Comparison of ENCODE assay signal across 8 cellular contexts in genomic region chr1:203486618-203487370, GRCh38. TPM values are rescaled to one million over a fixed set of nuclear protein-coding genes. Genes with fewer than 3 reads are reported as not detected.
DNase-seq lines count a peak whose midpoint lies in the region; ATAC-seq lines count a peak whose summit lies in the region.

No MANE protein-coding gene starts in this region.

- DNase-seq in activated naive CD4-positive, alpha-beta T cell treated with anti-CD3 and anti-CD28 coated beads for 36 hours = no peak
- DNase-seq in activated naive CD4-positive, alpha-beta T cell (lab: John Stamatoyannopoulos, UW) = no peak
- no peak for DNase-seq in central memory CD8-positive, alpha-beta T cell (ENCODE audit: low spot score in 2 of 2)
- no peak for DNase-seq in NCI-H1436 treated with DMSO at 0.1 percent for 48 hours (lab: John Stamatoyannopoulos, UW)
- no peak for DNase-seq in superior temporal gyrus (ENCODE audit: extremely low spot score)

- peak overlapping the region; percentile 67 for H3K4me3 Mint-ChIP-seq in activated naive CD4-positive, alpha-beta T cell treated with anti-CD3 and anti-CD28 coated beads for 36 hours
- peak overlapping the region; percentile 79 for H3K4me3 Mint-ChIP-seq in central memory CD8-positive, alpha-beta T cell

- no peak overlapping the region for H3K27ac Mint-ChIP-seq in activated naive CD4-positive, alpha-beta T cell treated with anti-CD3 and anti-CD28 coated beads for 36 hours
- H3K27ac Mint-ChIP-seq in central memory CD8-positive, alpha-beta T cell (ENCODE audit: low read depth) = no peak overlapping the region

- CTCF ChIA-PET in activated naive CD4-positive, alpha-beta T cell treated with anti-CD3 and anti-CD28 coated beads for 36 hours (lab: Charles Lee) = interaction anchor here (0.6 to 8.5 kb wide), 10 partner anchors 9 to 1050 kb away, joined by 3 to 168 read pairs (median 10); no protein-coding TSS in a partner anchor

- WGBS in urinary bladder = 79% methylated on average over 28 of the region's 28 CpGs

- H3K36me3 ChIP-seq in mucosa of stomach (ENCODE audit: control insufficient read depth, insufficient read depth, low read length) (no peaks in the 10 kb centered on the region), urinary bladder (ENCODE audit: insufficient read depth) (no peaks in the 10 kb centered on the region)

- H3K36me3 Mint-ChIP-seq in activated naive CD4-positive, alpha-beta T cell treated with anti-CD3 and anti-CD28 coated beads for 36 hours (ENCODE audit: low read depth) = no peaks in the 10 kb centered on the region
- peaks cover 3% of the 10 kb centered on the region for H3K36me3 Mint-ChIP-seq in central memory CD8-positive, alpha-beta T cell (ENCODE audit: insufficient read depth)

- peak overlapping the region; percentile 75 for H3K9ac ChIP-seq in mucosa of stomach (ENCODE audit: low read length)

- ATAC-seq in central memory CD8-positive, alpha-beta T cell (replicated peaks; ENCODE audit: extremely low read depth, poor library complexity, severe bottlenecking) = no peak
- no peak for ATAC-seq in HG03469 (IDR thresholded peaks at IDR 0.05; ENCODE audit: unreplicated experiment)

- no peaks in the 10 kb centered on the region for H3K9me3 Mint-ChIP-seq in activated naive CD4-positive, alpha-beta T cell treated with anti-CD3 and anti-CD28 coated beads for 36 hours
- H3K9me3 Mint-ChIP-seq in central memory CD8-positive, alpha-beta T cell = no peaks in the 10 kb centered on the region

- intact Hi-C loops in activated naive CD4-positive, alpha-beta T cell treated with anti-CD3 and anti-CD28 coated beads for 36 hours (cut with micrococcal nuclease) = loop anchor here (1.0 kb wide), 3 partner anchors 146 to 219 kb away; no protein-coding TSS in a partner anchor

- H3K9me3 ChIP-seq in mucosa of stomach (ENCODE audit: control insufficient read depth, low read length) = no peaks in the 10 kb centered on the region

- peaks cover 6% of the 10 kb centered on the region for H3K4me1 Mint-ChIP-seq in activated naive CD4-positive, alpha-beta T cell treated with anti-CD3 and anti-CD28 coated beads for 36 hours (ENCODE audit: low read depth)
- H3K4me1 Mint-ChIP-seq in central memory CD8-positive, alpha-beta T cell = no peaks in the 10 kb centered on the region

- peaks cover 14% of the 10 kb centered on the region for H3K4me1 ChIP-seq in mucosa of stomach (ENCODE audit: control insufficient read depth, insufficient read depth, low read length)
- H3K4me1 ChIP-seq in urinary bladder (ENCODE audit: insufficient read depth) = no peaks in the 10 kb centered on the region

- H3K4me3 ChIP-seq in mucosa of stomach (ENCODE audit: low read length) (no peak overlapping the region), urinary bladder (ENCODE audit: low read depth, low read length) (no peak overlapping the region)

- H3K27me3 ChIP-seq in mucosa of stomach (ENCODE audit: control insufficient read depth, insufficient read depth, low read length) = no peaks in the 10 kb centered on the region

- H3K27ac ChIP-seq in urinary bladder (ENCODE audit: low read depth) = peak overlapping the region; percentile 52

- no peaks in the 10 kb centered on the region for H3K27me3 Mint-ChIP-seq in activated naive CD4-positive, alpha-beta T cell treated with anti-CD3 and anti-CD28 coated beads for 36 hours (ENCODE audit: low read depth)
- H3K27me3 Mint-ChIP-seq in central memory CD8-positive, alpha-beta T cell = peaks cover 13% of the 10 kb centered on the region

RNA-seq across cellular contexts. Expression of gene OPTC, which starts 7.2 kb away (rescaled TPM):
- total RNA-seq in activated naive CD4-positive, alpha-beta T cell treated with anti-CD3 and anti-CD28 coated beads for 36 hours = not detected
- not detected for total RNA-seq in urinary bladder
- polyA plus RNA-seq in urinary bladder = 0.05 TPM

RNA-seq across cellular contexts. Expression of gene PRELP, which starts 11.2 kb away (rescaled TPM):
- not detected for total RNA-seq in activated naive CD4-positive, alpha-beta T cell treated with anti-CD3 and anti-CD28 coated beads for 36 hours
- total RNA-seq in urinary bladder = 6.3 TPM
- polyA plus RNA-seq in urinary bladder = 232 TPM
